ENCODE assay signal across 8 cellular contexts in the genomic region with DNA sequence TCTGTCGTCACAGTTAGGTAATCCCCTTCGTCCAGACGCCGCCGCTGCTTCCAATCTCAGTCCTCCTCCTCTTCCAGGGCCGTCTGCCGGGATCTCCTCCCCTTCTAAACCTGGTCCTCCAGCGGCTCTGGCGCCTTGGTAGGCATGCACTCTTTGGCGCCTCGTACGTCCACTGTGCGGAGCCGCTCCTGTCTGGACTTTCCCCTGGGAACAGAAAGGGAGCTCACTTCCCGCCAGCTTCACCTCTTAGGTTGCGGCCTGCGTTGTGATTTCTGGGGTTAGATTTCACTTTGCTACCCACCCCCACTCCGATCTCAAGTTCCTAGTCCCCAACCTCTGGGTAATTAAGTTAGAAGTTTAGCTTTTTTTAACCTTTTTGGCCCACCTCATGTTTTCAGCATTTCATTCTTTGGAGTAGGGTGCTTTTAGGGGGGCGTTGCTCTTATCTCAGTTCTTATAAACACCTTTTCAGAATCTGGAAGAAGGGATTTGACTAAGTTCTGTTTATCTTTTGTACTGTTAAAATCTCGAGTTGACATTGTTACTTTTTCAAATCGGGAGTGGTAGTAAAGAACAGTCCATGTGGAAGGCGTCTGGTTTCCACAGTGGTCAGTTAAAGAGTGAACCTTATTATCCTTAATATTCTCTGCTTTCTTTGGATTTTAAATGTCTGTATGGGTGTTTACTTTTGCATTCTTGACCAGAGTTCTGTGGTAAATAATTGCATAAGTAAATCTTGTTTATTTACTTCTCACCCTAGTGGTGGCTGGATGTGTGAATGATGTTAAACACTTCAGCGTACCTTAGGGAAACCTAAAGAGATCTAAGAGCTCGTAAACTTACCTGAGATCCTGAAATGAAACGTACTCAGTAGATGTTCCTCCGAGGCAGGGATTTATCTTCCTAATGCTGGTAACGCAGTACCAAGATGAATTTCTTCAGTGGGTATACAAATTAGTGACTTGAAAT. TPM values are rescaled to one million over a fixed set of nuclear protein-coding genes. Genes with fewer than 3 reads are reported as not detected.
DNase-seq lines count a peak whose midpoint lies in the region; ATAC-seq and TF ChIP-seq lines count a peak whose summit lies in the region.

No MANE protein-coding gene starts in this region.

- ATAC-seq in GM18511 (IDR thresholded peaks at IDR 0.05; ENCODE audit: unreplicated experiment) (peak; percentile 13), HG03135 (IDR thresholded peaks at IDR 0.05; ENCODE audit: unreplicated experiment) (peak; percentile 4)

- H3K4me1 ChIP-seq in liver (ENCODE audit: control insufficient read depth in 4 of 4, insufficient read depth in 4 of 4, low read length in 3 of 4), result peaks cover 1 to 22% (median 14%) of the 10 kb centered on the region in 4 donors
- H3K4me1 ChIP-seq in thymus (ENCODE audit: control insufficient read depth, insufficient read depth, low read length), result peaks cover 5% of the 10 kb centered on the region

- 0 out of 2 replicates have a peak, but pooled peaks have one; percentile 13 for TF ChIP-seq CTCF in BJ (IDR thresholded peaks at IDR 0.05; ENCODE audit: insufficient read depth, low read depth, low read length)
- TF ChIP-seq CTCF in liver (IDR thresholded peaks at IDR 0.05; ENCODE audit: low read depth, low read length, missing input control), result peak; percentile 12

- no peak for DNase-seq in BJ (ENCODE audit: low read depth)
- peak; percentile 29 to 32 for DNase-seq in NOMO-1 (lab: John Stamatoyannopoulos, UW; ENCODE audit: unreplicated experiment in 2 of 2)
- peak; percentile 17 for DNase-seq in cerebellar cortex (ENCODE audit: low spot score)
- no peak for DNase-seq in HuH-7.5 (ENCODE audit: low spot score)

- CTCF ChIA-PET in BJ (lab: Yijun Ruan, JAX), result interaction anchor here (1.0 to 1.7 kb wide), 4 partner anchors 14 to 73 kb away, joined by 3 to 5 read pairs (median 4); no protein-coding TSS in a partner anchor

- H3K9ac ChIP-seq in liver (ENCODE audit: low read depth in 1 of 2, low read length in 2 of 2), result peak overlapping the region; percentile 81 to 92

- H3K36me3 ChIP-seq in BJ (ENCODE audit: control insufficient read depth, insufficient read depth, low read length) (no peaks in the 10 kb centered on the region), liver (ENCODE audit: control insufficient read depth in 4 of 4, insufficient read depth in 3 of 4, low read depth in 1 of 4, low read length in 3 of 4) (no peaks in the 10 kb centered on the region), thymus (ENCODE audit: control insufficient read depth, insufficient read depth) (no peaks in the 10 kb centered on the region)

- WGBS in liver, result under 1% methylated on average over 27 of the region's 27 CpGs
- 1% methylated on average over 27 of the region's 27 CpGs for WGBS in thymus

- no peaks in the 10 kb centered on the region for H3K27me3 ChIP-seq in BJ (ENCODE audit: control insufficient read depth, insufficient read depth, low read length)
- no peaks in the 10 kb centered on the region for H3K27me3 ChIP-seq in liver (ENCODE audit: control insufficient read depth in 4 of 4, insufficient read depth in 4 of 4, low read length in 3 of 4)
- no peaks in the 10 kb centered on the region for H3K27me3 ChIP-seq in thymus (ENCODE audit: control insufficient read depth, insufficient read depth)

- no peak for TF ChIP-seq RAD21 in liver (IDR thresholded peaks at IDR 0.05)

- POLR2A ChIA-PET in BJ (lab: Charles Lee), result interaction anchor here (0.7 to 1.1 kb wide), 3 partner anchors 74 to 140 kb away, joined by 4 read pairs; a partner anchor contains a TSS

- H3K4me3 ChIP-seq in BJ (ENCODE audit: low read depth, low read length), result peak overlapping the region; percentile 60
- peak overlapping the region; percentile 63 to 95 (median 84) for H3K4me3 ChIP-seq in liver (ENCODE audit: low read depth in 1 of 3, low read length in 3 of 3)
- peak overlapping the region; percentile 59 for H3K4me3 ChIP-seq in thymus (ENCODE audit: low read length)

- no peaks in the 10 kb centered on the region for H3K9me3 ChIP-seq in liver (ENCODE audit: control insufficient read depth in 4 of 4, low read length in 3 of 4)
- no peaks in the 10 kb centered on the region for H3K9me3 ChIP-seq in thymus (ENCODE audit: control insufficient read depth)

- H3K27ac ChIP-seq in liver (ENCODE audit: low read depth in 1 of 2, low read length in 2 of 2), result peak overlapping the region; percentile 86 to 97
- H3K27ac ChIP-seq in thymus (ENCODE audit: low read depth), result peak overlapping the region; percentile 96

TF ChIP-seq in liver, 16 proteins besides CTCF, POLR2A, EP300 and RAD21:
- TF ChIP-seq HNF4G (IDR thresholded peaks at IDR 0.05) (no peak), TAF1 (conservative IDR thresholded peaks at IDR 0.05) (no peak), YY1 (IDR thresholded peaks at IDR 0.05) (peak; percentile 54), HNF4A (conservative IDR thresholded peaks at IDR 0.05) (peak; percentile 28 to 53)
- TF ChIP-seq, protein P1, sequence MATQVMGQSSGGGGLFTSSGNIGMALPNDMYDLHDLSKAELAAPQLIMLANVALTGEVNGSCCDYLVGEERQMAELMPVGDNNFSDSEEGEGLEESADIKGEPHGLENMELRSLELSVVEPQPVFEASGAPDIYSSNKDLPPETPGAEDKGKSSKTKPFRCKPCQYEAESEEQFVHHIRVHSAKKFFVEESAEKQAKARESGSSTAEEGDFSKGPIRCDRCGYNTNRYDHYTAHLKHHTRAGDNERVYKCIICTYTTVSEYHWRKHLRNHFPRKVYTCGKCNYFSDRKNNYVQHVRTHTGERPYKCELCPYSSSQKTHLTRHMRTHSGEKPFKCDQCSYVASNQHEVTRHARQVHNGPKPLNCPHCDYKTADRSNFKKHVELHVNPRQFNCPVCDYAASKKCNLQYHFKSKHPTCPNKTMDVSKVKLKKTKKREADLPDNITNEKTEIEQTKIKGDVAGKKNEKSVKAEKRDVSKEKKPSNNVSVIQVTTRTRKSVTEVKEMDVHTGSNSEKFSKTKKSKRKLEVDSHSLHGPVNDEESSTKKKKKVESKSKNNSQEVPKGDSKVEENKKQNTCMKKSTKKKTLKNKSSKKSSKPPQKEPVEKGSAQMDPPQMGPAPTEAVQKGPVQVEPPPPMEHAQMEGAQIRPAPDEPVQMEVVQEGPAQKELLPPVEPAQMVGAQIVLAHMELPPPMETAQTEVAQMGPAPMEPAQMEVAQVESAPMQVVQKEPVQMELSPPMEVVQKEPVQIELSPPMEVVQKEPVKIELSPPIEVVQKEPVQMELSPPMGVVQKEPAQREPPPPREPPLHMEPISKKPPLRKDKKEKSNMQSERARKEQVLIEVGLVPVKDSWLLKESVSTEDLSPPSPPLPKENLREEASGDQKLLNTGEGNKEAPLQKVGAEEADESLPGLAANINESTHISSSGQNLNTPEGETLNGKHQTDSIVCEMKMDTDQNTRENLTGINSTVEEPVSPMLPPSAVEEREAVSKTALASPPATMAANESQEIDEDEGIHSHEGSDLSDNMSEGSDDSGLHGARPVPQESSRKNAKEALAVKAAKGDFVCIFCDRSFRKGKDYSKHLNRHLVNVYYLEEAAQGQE (IDR thresholded peaks at IDR 0.05), result peak; percentile 10
- TF ChIP-seq, protein P2, sequence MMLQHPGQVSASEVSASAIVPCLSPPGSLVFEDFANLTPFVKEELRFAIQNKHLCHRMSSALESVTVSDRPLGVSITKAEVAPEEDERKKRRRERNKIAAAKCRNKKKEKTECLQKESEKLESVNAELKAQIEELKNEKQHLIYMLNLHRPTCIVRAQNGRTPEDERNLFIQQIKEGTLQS (IDR thresholded peaks at IDR 0.05), result no peak

RNA-seq across cellular contexts. Expression of a gene that starts 0.6 kb away (rescaled TPM):
- polyA plus RNA-seq in BJ (2011; rRNA removed) (35.0 and 53.6 TPM in 2 replicates), liver (1 to 10 TPM; 3.6 to 7.8 TPM), thymus (12.4 TPM)
- polyA minus RNA-seq in BJ (2011; rRNA and poly(A)+ RNA removed), result 28.4 and 52.1 TPM in 2 replicates
- total RNA-seq in liver, result 10 to 100 TPM; 34.6 to 41.5 TPM

Comparison
In these comparisons a context has a peak if more than half of its experiments do, and no peak if none do; other contexts are left out.
1. DNase-seq: peak in NOMO-1 (2 of 2) and cerebellar cortex (single experiment); none in BJ (single experiment) and HuH-7.5 (single experiment).
2. Peak in every context shown above with its lines, with median percentiles within 50 percentile points of each other: H3K4me3 ChIP-seq.